8 cellular contexts compared by ENCODE assay signal in the genomic region with DNA sequence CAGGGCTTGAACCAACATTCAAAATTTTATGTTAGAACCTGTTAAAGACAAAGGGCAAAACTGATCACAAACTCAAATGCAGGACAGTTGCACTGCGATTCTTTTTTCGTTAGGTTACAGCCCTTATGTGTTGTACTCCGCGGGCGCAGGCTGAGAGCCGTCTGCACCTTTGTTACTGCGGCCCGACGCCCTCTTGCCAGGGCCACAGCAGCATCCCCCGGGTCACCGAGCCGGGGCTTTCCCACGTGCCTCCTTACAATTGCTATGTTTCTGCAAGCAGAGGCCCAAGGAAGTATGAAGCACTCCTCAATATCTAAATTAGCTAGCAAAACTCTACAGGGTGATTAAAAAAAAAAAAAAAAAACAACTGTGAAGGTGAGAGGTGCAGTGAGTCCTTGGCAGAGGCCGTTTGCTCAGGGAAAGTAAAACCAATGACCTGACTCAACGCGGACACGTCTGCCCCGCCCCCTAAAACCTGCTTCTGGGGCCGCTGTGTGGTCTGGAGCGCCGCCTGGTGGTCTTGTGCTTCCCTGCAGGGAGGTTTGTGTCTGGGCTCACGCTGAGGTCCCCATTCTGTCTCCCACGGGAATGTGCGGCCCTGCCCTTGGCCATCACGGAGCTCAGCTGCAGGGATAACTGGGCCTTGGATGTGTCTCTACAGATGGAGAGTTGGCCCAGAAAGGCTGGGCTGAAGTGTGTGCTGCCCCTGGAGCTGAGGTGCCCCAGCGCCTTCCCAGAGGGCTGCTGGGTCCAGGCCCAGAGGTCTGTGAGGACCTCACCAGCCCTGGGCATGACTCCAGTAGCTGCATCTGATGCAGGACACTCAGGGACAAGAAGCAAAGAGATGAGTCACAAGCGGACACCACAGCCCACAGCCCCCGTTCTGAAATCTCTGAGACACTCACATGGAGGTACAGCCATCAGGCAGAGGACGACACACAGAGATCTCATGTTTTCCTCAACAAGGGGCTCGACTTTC.
DNase-seq lines count a peak whose midpoint lies in the region; ATAC-seq and TF ChIP-seq lines count a peak whose summit lies in the region.

No MANE protein-coding gene starts in this region.

- no peak for ATAC-seq in GM21423 (IDR thresholded peaks at IDR 0.05; ENCODE audit: unreplicated experiment)

- TF ChIP-seq POLR2A in erythroblast (IDR thresholded peaks at IDR 0.05; ENCODE audit: low read length), result no peak

- DNase-seq in NCI-H524 (lab: John Stamatoyannopoulos, UW) (peak; percentile 47 to 64), NCI-H524 treated with DMSO at 0.1 percent for 48 hours (lab: John Stamatoyannopoulos, UW) (no peak), NCI-H460 (ENCODE audit: extremely low read depth, low read depth) (peak; percentile 69), erythroblast (lab: John Stamatoyannopoulos, UW) (peak; percentile 41 to 70), cortex of kidney (lab: John Stamatoyannopoulos, UW) (no peak)
- peak; percentile 74 for DNase-seq in activated CD4-positive, alpha-beta T cell treated with anti-CD3 and anti-CD28 coated beads, Interleukin-2, amount 50 U/mL, for 1 hour
- DNase-seq in stimulated activated CD4-positive, alpha-beta T cell treated with anti-CD3 and anti-CD28 coated beads, Interleukin-1b, Interleukin-23, amount 100 ng/mL, for 48 hours, result peak; percentile 83

Comparison
In these comparisons a context has a peak if more than half of its experiments do, and no peak if none do; other contexts are left out.
1. DNase-seq: peak in NCI-H524 (2 of 2), NCI-H460 (single experiment), activated CD4-positive, alpha-beta T cell treated with anti-CD3 and anti-CD28 coated beads, Interleukin-2, amount 50 U/mL, for 1 hour (single experiment), erythroblast (2 of 2) and stimulated activated CD4-positive, alpha-beta T cell treated with anti-CD3 and anti-CD28 coated beads, Interleukin-1b, Interleukin-23, amount 100 ng/mL, for 48 hours (single experiment); none in NCI-H524 treated with DMSO at 0.1 percent for 48 hours (single experiment) and cortex of kidney (single experiment).